8 cellular contexts compared by ENCODE assay signal in genomic region chr5:62093981-62094380, GRCh38.
DNase-seq lines count a peak whose midpoint lies in the region; ATAC-seq and TF ChIP-seq lines count a peak whose summit lies in the region.

No MANE protein-coding gene starts in this region.

- peaks cover 12% of the 10 kb centered on the region for H3K4me1 Mint-ChIP-seq in MCF 10A (ENCODE audit: insufficient read depth, unreplicated experiment)

- H3K27me3 ChIP-seq in breast epithelium = no peaks in the 10 kb centered on the region

- ATAC-seq in GM18505 (IDR thresholded peaks at IDR 0.05; ENCODE audit: unreplicated experiment) (no peak), GM21367 (IDR thresholded peaks at IDR 0.05; ENCODE audit: unreplicated experiment) (no peak)

- BruUV-seq in MCF 10A (replicated peaks; lab: Mats Ljungman, UMichigan) = no TSS peak

- intact Hi-C loops in MCF 10A (cut with micrococcal nuclease) = no loop called here
- intact Hi-C loops in breast epithelium (cut with DNase I; ENCODE audit: low total_unique reads) = loop anchor here (5.0 kb wide), 1 partner anchor 1272 kb away; no protein-coding TSS in a partner anchor
- intact Hi-C loops in posterior cingulate gyrus (cut with DNase I) = no loop called here

- no peak overlapping the region for H3K27ac ChIP-seq in breast epithelium

- no peak for TF ChIP-seq POLR2A in breast epithelium (IDR thresholded peaks at IDR 0.05)
- no peak for TF ChIP-seq POLR2A in GM18505 (IDR thresholded peaks at IDR 0.05; ENCODE audit: borderline replicate concordance, extremely low read depth, insufficient read depth, insufficient read length)

- H3K4me3 ChIP-seq in breast epithelium = peak overlapping the region in 1 of 3 donors; percentile 37

- no peaks in the 10 kb centered on the region for H3K4me1 ChIP-seq in breast epithelium

- TF ChIP-seq CTCF in MCF 10A (IDR thresholded peaks at IDR 0.05; ENCODE audit: unreplicated experiment) (no peak), breast epithelium (IDR thresholded peaks at IDR 0.05) (no peak)

- no peak overlapping the region for H3K27ac Mint-ChIP-seq in MCF 10A (ENCODE audit: low read depth, unreplicated experiment)

- no peaks in the 10 kb centered on the region for H3K36me3 Mint-ChIP-seq in MCF 10A (ENCODE audit: insufficient read depth, unreplicated experiment)

- no peaks in the 10 kb centered on the region for H3K36me3 ChIP-seq in breast epithelium

- peak overlapping the region; percentile 61 for H3K4me3 Mint-ChIP-seq in MCF 10A (ENCODE audit: unreplicated experiment)

- no peaks in the 10 kb centered on the region for H3K27me3 Mint-ChIP-seq in MCF 10A (ENCODE audit: insufficient read depth, unreplicated experiment)

- CTCF ChIA-PET in MCF 10A (lab: Yijun Ruan, JAX) = interaction anchor here (1.7 kb wide), 1 partner anchor 11 kb away, joined by 10 read pairs; no protein-coding TSS in a partner anchor

- H3K9me3 Mint-ChIP-seq in MCF 10A (ENCODE audit: unreplicated experiment) = no peaks in the 10 kb centered on the region

- H3K9me3 ChIP-seq in breast epithelium = no peaks in the 10 kb centered on the region

- POLR2A ChIA-PET in MCF 10A (lab: Yijun Ruan, JAX) = interaction anchor here (1.2 to 3.0 kb wide), 2 partner anchors 12 to 18 kb away, joined by 3 to 23 read pairs; no protein-coding TSS in a partner anchor

- DNase-seq in MCF 10A (ENCODE audit: unreplicated experiment) = peak; percentile 35
- DNase-seq in breast epithelium (ENCODE audit: low spot score in 2 of 2) = no peak
- peak; percentile 11 for DNase-seq in NCI-H82 treated with DMSO at 0.1 percent for 48 hours (lab: John Stamatoyannopoulos, UW; ENCODE audit: unreplicated experiment)
- DNase-seq in fibroblast of gingiva (ENCODE audit: low read depth) = peak; percentile 57
- peak; percentile 40 to 93 (median 56) for DNase-seq in posterior cingulate gyrus
- no peak for DNase-seq in UCSD-AML1 (lab: John Stamatoyannopoulos, UW; ENCODE audit: unreplicated experiment)

Comparison
In these comparisons a context has a peak if more than half of its experiments do, and no peak if none do; other contexts are left out.
1. DNase-seq: peak in MCF 10A (single experiment), NCI-H82 treated with DMSO at 0.1 percent for 48 hours (single experiment), fibroblast of gingiva (single experiment) and posterior cingulate gyrus (10 of 10); none in breast epithelium (0 of 2) and UCSD-AML1 (single experiment).